19 cellular contexts compared by ENCODE assay signal in the genomic region with DNA sequence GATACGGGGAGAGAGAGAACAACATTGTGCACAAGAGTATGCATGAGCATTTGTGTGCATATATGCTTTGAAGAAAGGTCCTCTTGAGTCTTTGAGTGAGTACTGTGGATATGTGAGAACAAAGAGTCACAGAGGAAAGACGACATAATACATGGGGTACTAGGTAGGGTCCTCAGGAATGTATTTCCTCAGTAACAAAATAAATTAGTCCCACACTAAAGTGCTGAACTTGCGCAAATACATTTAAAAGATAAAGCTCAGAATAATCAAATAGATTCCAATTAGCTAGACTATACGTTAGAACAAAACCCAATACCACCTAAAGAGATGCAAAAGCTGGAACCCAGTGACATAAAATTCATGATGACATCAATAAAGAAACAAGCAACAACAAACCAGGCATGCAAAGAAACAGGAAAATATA.
"Had no signal": no experiment of that assay in that cellular context is flagged by ENCODE, and none has a peak within 500 bp of the region (broad histone marks: within the 10 kb centered on the region; RNA-seq: fewer than 3 reads in every experiment).

No MANE protein-coding gene starts in this region.

- H3K4me3 Mint-ChIP-seq: activated naive CD8-positive, alpha-beta T cell treated with anti-CD3 and anti-CD28 coated beads, Interleukin-2, amount 50 U/mL, for 24 hours; central memory CD8-positive, alpha-beta T cell; memory B cell; nephron had no signal

- DNase-seq: activated CD4-positive, alpha-beta T cell treated with anti-CD3 and anti-CD28 coated beads, Interleukin-2, amount 50 U/mL, for 1 hour; activated naive CD4-positive, alpha-beta T cell treated with Interleukin-2 at 50 U/mL for 16 hours; activated naive CD8-positive, alpha-beta T cell treated with anti-CD3 and anti-CD28 coated beads, Interleukin-2, amount 50 U/mL, for 24 hours; aorta; brain microvascular endothelial cell; colonic mucosa; erythroblast; stimulated activated CD4-positive, alpha-beta T cell treated with anti-CD3 and anti-CD28 coated beads, Interleukin-2, amount 100 ng/mL, for 24 hours; stimulated activated naive CD8-positive, alpha-beta T cell treated with anti-CD3 and anti-CD28 coated beads, Interleukin-15, Interleukin-2, amounts not matched to agents 100 U/mL and 50 U/mL, for 24 hours; substantia nigra; T-helper 9 cell; transverse colon; uterus had no signal

- H3K27me3 Mint-ChIP-seq: activated naive CD8-positive, alpha-beta T cell treated with anti-CD3 and anti-CD28 coated beads, Interleukin-2, amount 50 U/mL, for 24 hours; central memory CD8-positive, alpha-beta T cell; memory B cell had no signal

- ATAC-seq: activated CD4-positive, CD25-positive, alpha-beta regulatory T cell treated with anti-CD3 and anti-CD28 coated beads, Interleukin-2, amount 50 U/mL, for 24 hours; activated naive CD8-positive, alpha-beta T cell treated with anti-CD3 and anti-CD28 coated beads, Interleukin-2, amount 50 U/mL, for 24 hours; stimulated activated naive CD8-positive, alpha-beta T cell treated with anti-CD3 and anti-CD28 coated beads, Interleukin-15, Interleukin-2, amounts not matched to agents 100 U/mL and 50 U/mL, for 24 hours had no signal

- H3K4me1 ChIP-seq: colonic mucosa, prostate gland, right atrium auricular region, transverse colon, uterus had no signal

- H3K27me3 ChIP-seq: brain microvascular endothelial cell, colonic mucosa, right atrium auricular region, transverse colon, uterus had no signal

- H3K27ac ChIP-seq: brain microvascular endothelial cell, colonic mucosa, prostate gland, right atrium auricular region, transverse colon, uterus had no signal

- H3K27ac Mint-ChIP-seq: activated naive CD8-positive, alpha-beta T cell treated with anti-CD3 and anti-CD28 coated beads, Interleukin-2, amount 50 U/mL, for 24 hours; memory B cell; nephron had no signal

- H3K9me3 ChIP-seq: colonic mucosa, prostate gland, right atrium auricular region, transverse colon, uterus had no signal

- H3K9me3 Mint-ChIP-seq: activated naive CD8-positive, alpha-beta T cell treated with anti-CD3 and anti-CD28 coated beads, Interleukin-2, amount 50 U/mL, for 24 hours; central memory CD8-positive, alpha-beta T cell; memory B cell; nephron had no signal

- H3K4me3 ChIP-seq: colonic mucosa, prostate gland, right atrium auricular region, transverse colon, uterus had no signal

- H3K36me3 ChIP-seq: prostate gland, right atrium auricular region, uterus had no signal

- H3K4me1 Mint-ChIP-seq: nephron had no signal
